In the genomic region with DNA sequence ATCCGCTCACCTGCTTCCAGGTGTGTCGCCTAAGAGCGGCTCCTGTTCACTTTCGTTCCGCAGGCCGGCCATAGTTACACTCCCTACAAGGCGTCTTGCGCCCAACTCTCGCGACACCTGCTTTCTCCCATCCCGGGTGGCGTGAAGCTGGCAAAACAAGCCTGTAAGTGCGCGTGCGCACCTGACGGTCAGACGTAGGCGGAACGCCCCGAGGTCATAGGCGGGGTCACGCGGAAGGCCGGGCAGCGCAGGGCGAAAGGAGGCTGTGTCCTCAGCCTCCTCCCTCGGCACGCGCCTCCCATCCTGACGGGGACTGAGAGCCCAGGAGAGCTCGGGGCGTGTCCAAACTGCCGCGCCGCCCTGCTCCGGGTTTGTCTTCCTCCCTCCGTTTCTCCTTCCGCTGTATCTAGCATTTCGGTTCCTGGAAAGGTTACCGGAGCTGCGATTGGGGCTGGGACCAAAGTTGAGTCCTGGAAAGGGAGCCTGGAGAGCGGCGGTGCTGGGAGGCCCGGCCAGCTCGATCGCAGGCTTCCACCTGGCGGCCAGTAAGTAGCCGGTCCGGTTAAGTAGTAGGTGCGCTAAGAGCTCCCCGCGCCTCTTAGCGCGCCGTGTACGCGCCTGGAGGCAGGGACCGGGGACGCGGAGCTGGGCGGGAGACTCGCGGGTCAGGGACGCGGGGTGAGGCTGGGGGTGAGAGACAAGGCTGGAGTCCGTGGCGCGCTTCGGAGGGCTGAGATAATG, we compare ENCODE assay signal across 8 cellular contexts. TPM values are rescaled to one million over a fixed set of nuclear protein-coding genes. Genes with fewer than 3 reads are reported as not detected.
DNase-seq lines count a peak whose midpoint lies in the region; ATAC-seq and TF ChIP-seq lines count a peak whose summit lies in the region.

A gene (plus strand): TSS at position 345 of the 741 bp plus-strand sequence. CDS start 17,550 bp downstream, outside the sequence.
A gene with protein sequence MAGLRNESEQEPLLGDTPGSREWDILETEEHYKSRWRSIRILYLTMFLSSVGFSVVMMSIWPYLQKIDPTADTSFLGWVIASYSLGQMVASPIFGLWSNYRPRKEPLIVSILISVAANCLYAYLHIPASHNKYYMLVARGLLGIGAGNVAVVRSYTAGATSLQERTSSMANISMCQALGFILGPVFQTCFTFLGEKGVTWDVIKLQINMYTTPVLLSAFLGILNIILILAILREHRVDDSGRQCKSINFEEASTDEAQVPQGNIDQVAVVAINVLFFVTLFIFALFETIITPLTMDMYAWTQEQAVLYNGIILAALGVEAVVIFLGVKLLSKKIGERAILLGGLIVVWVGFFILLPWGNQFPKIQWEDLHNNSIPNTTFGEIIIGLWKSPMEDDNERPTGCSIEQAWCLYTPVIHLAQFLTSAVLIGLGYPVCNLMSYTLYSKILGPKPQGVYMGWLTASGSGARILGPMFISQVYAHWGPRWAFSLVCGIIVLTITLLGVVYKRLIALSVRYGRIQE (minus strand): TSS at position 112 of the 741 bp plus-strand sequence. CDS start 40 bp downstream, at position 72.

- ATAC-seq in GM18511 (IDR thresholded peaks at IDR 0.05; ENCODE audit: unreplicated experiment) (peak; percentile 95), HG03039 (IDR thresholded peaks at IDR 0.05; ENCODE audit: unreplicated experiment) (peak; percentile 95)

- DNase-seq in NCI-H2081 (lab: John Stamatoyannopoulos, UW) (peak; percentile 96), T1000 (lab: John Stamatoyannopoulos, UW) (peak; percentile 96), astrocyte of the hippocampus (ENCODE audit: low read depth, low spot score) (peak; percentile 100), hepatic stellate cell (ENCODE audit: low spot score) (peak; percentile 96), renal cortical epithelial cell (ENCODE audit: low read depth) (peak; percentile 98)

- peak within 1 kb of the TSS; percentile 95 for H3K27ac ChIP-seq in 22Rv1

- peak; percentile 42 for TF ChIP-seq CTCF in 22Rv1 (IDR thresholded peaks at IDR 0.05)

RNA-seq across cellular contexts. Expression of the first gene that starts in this region (rescaled TPM):
- total RNA-seq in renal cortical epithelial cell, result 15.1 and 17.0 TPM in 2 replicates

RNA-seq across cellular contexts. Expression of the second gene that starts in this region (rescaled TPM):
- total RNA-seq in renal cortical epithelial cell, result 12.9 and 20.7 TPM in 2 replicates

Comparison
In these comparisons a context has a peak if more than half of its experiments do, and no peak if none do; other contexts are left out.
1. Peak in every context shown above with its lines: DNase-seq, ATAC-seq and H3K27ac ChIP-seq.